Comparison of ENCODE assay signal across 10 cellular contexts in genomic region chr6:42260424-42260888, GRCh38. TPM values are rescaled to one million over a fixed set of nuclear protein-coding genes. Genes with fewer than 3 reads are reported as not detected.
A peak's percentile ranks its signal among the peaks of the same experiment; 100 is the strongest.
DNase-seq lines count a peak whose midpoint lies in the region; ATAC-seq and TF ChIP-seq lines count a peak whose summit lies in the region.
"Had no signal": no experiment of that assay in that cellular context is flagged by ENCODE, and none has a peak within 500 bp of the region (broad histone marks: within the 10 kb centered on the region; RNA-seq: fewer than 3 reads in every experiment).

No MANE protein-coding gene starts in this region.

- peaks cover 0 to 14% (median 4%) of the 10 kb centered on the region in 7 donors for H3K4me1 Mint-ChIP-seq in naive thymus-derived CD4-positive, alpha-beta T cell

- H3K27me3 ChIP-seq in adrenal gland = no peaks in the 10 kb centered on the region
- H3K27me3 ChIP-seq in naive thymus-derived CD4-positive, alpha-beta T cell (ENCODE audit: control insufficient read depth in 2 of 2, insufficient read depth in 2 of 2, low read length in 2 of 2) = no peaks in the 10 kb centered on the region

- DNase-seq in CMK (ENCODE audit: low read depth) (peak; percentile 89), adrenal gland (no peak), KG1 (lab: John Stamatoyannopoulos, UW) (no peak)
- DNase-seq in Jurkat, Clone E6-1 (ENCODE audit: low read depth, low spot score) = peak; percentile 86
- no peak for DNase-seq in naive thymus-derived CD4-positive, alpha-beta T cell
- DNase-seq: T-helper 9 cell had no signal

- no peak for TF ChIP-seq POLR2A in adrenal gland (IDR thresholded peaks at IDR 0.05)

- H3K9me3 Mint-ChIP-seq in naive thymus-derived CD4-positive, alpha-beta T cell = no peaks in the 10 kb centered on the region

- H3K27ac Mint-ChIP-seq in naive thymus-derived CD4-positive, alpha-beta T cell = no peak overlapping the region

- H3K4me1 ChIP-seq in adrenal gland (replicated peaks in 1 of 2) = peaks cover 0 to 20% of the 10 kb centered on the region in 2 donors
- peaks cover 0 to 7% of the 10 kb centered on the region in 2 donors for H3K4me1 ChIP-seq in naive thymus-derived CD4-positive, alpha-beta T cell (ENCODE audit: control insufficient read depth in 2 of 2, insufficient read depth in 2 of 2, low read length in 2 of 2)
- H3K4me1 ChIP-seq: HAP-1 had no signal

- 74 to 85% (median 79%) methylated on average over 6 to 7 of the region's 7 CpGs for WGBS in adrenal gland, 4 donors

- ATAC-seq in naive thymus-derived CD4-positive, alpha-beta T cell = peak; percentile 20
- no peak for ATAC-seq in GM21529 (IDR thresholded peaks at IDR 0.05; ENCODE audit: unreplicated experiment)
- ATAC-seq in GM21619 (IDR thresholded peaks at IDR 0.05; ENCODE audit: unreplicated experiment) = no peak
- ATAC-seq in GM18861 (IDR thresholded peaks at IDR 0.05; ENCODE audit: unreplicated experiment) = no peak

- peak overlapping the region in 3 of 5 donors; percentile 26 to 73 (median 47) for H3K27ac ChIP-seq in adrenal gland
- no peak overlapping the region for H3K27ac ChIP-seq in naive thymus-derived CD4-positive, alpha-beta T cell (ENCODE audit: low read depth, low read length)

- H3K36me3 Mint-ChIP-seq in naive thymus-derived CD4-positive, alpha-beta T cell = peaks cover 6 to 52% (median 9%) of the 10 kb centered on the region in 5 donors

- intact Hi-C loops in adrenal gland (cut with DNase I) = no loop called here
- intact Hi-C loops in naive thymus-derived CD4-positive, alpha-beta T cell (cut with micrococcal nuclease) = loop anchor here (2.0 to 5.0 kb wide), 3 partner anchors 190 to 272 kb away; partner anchors contain the start of gene TRERF1 (in 1 of the 2)

- H3K4me3 ChIP-seq in Jurkat, Clone E6-1 (ENCODE audit: low read length) = peak overlapping the region; percentile 68
- no peak overlapping the region for H3K4me3 ChIP-seq in adrenal gland
- H3K4me3 ChIP-seq in naive thymus-derived CD4-positive, alpha-beta T cell (ENCODE audit: low read length) = no peak overlapping the region
- H3K4me3 ChIP-seq: HAP-1 had no signal

- no peaks in the 10 kb centered on the region for H3K9me3 ChIP-seq in adrenal gland (replicated peaks in 1 of 3)
- no peaks in the 10 kb centered on the region for H3K9me3 ChIP-seq in naive thymus-derived CD4-positive, alpha-beta T cell (ENCODE audit: control insufficient read depth in 2 of 3, low read length in 3 of 3)
- H3K9me3 ChIP-seq: HAP-1 had no signal

- no peaks in the 10 kb centered on the region for H3K27me3 Mint-ChIP-seq in naive thymus-derived CD4-positive, alpha-beta T cell

- no peaks in the 10 kb centered on the region for H3K36me3 ChIP-seq in adrenal gland (replicated peaks in 1 of 2)
- H3K36me3 ChIP-seq in naive thymus-derived CD4-positive, alpha-beta T cell (ENCODE audit: control insufficient read depth in 2 of 3, insufficient read depth in 3 of 3, low read length in 3 of 3) = peaks cover 1 to 62% (median 12%) of the 10 kb centered on the region in 3 experiments

- CTCF ChIA-PET in naive thymus-derived CD4-positive, alpha-beta T cell (lab: Charles Lee) = interaction anchor here (0.6 to 5.5 kb wide), 5 partner anchors 16 to 287 kb away, joined by 3 to 49 read pairs (median 3); no protein-coding TSS in a partner anchor

- no peak overlapping the region for H3K4me3 Mint-ChIP-seq in naive thymus-derived CD4-positive, alpha-beta T cell

- TF ChIP-seq CTCF in adrenal gland (IDR thresholded peaks at IDR 0.05) = no peak

- POLR2A ChIA-PET in naive thymus-derived CD4-positive, alpha-beta T cell (lab: Charles Lee) = interaction anchor here (0.6 to 1.0 kb wide), 3 partner anchors 189 to 292 kb away, joined by 3 to 4 read pairs (median 3); no protein-coding TSS in a partner anchor

RNA-seq across cellular contexts. Expression of gene MRPS10, which starts 42.8 kb away (rescaled TPM):
- 39.8 TPM for polyA plus RNA-seq in Jurkat, Clone E6-1 (2012; ENCODE audit: insufficient read depth, insufficient read length)
- 10 to 100 TPM; 25.5 to 42.1 (median 34.0) TPM for total RNA-seq in adrenal gland
- 10 to 100 TPM; 14.7 to 67.4 (median 15.2) TPM for polyA plus RNA-seq in adrenal gland
- 10 to 100 TPM; 17.0 to 30.3 (median 25.3) TPM for total RNA-seq in naive thymus-derived CD4-positive, alpha-beta T cell
- polyA plus RNA-seq in naive thymus-derived CD4-positive, alpha-beta T cell = 10 to 100 TPM; 41.0 to 60.9 TPM

Comparison
In these comparisons a context has a peak if more than half of its experiments do, and no peak if none do; other contexts are left out.
1. DNase-seq: peak in CMK (single experiment) and Jurkat, Clone E6-1 (single experiment); none in adrenal gland (0 of 7), naive thymus-derived CD4-positive, alpha-beta T cell (0 of 9) and KG1 (single experiment).
2. intact Hi-C loops: an anchor here in naive thymus-derived CD4-positive, alpha-beta T cell (2.0 to 5.0 kb wide); none called in adrenal gland.